ENCODE assay signal across 18 cellular contexts in the genomic region with DNA sequence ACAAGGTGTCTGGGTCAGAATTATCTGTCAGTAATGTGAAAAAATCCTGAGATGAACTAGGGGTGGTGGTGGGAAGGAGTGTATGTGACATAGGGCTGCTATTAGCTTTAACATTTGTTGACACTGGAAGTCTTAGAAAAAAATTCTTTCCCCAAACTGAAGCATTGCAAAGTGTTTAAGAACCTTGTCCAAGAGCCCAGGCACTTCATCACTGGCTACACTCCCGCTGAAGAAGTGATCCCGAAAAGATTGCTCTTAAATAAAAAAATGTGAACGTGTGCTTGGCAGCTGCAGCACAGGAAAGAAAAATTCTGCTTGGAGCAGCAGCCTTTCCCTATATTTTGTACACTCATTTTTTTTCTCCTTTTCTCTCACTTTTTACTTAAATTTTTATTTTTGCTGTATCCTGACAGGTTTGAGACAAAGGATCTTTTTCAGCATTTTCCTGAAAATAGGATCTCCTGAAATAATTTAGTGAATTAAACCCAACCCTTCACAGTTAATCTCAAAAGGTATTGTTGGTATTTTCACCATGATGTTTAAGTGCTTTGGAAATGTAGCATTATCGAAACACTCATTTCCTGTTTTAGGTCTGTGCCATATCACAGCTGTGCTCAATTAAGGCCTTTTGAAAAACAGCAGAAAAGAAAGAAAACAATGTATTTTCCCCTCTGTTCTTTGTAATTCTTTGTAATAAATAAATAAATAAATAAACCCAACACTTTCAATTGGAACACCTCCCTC.
A peak's percentile ranks its signal among the peaks of the same experiment; 100 is the strongest.
DNase-seq lines count a peak whose midpoint lies in the region; ATAC-seq and TF ChIP-seq lines count a peak whose summit lies in the region.
"Had no signal": no experiment of that assay in that cellular context is flagged by ENCODE, and none has a peak within 500 bp of the region (broad histone marks: within the 10 kb centered on the region; RNA-seq: fewer than 3 reads in every experiment).

No MANE protein-coding gene starts in this region.

- H3K9me3 ChIP-seq in left lung, result peaks cover 0 to 16% of the 10 kb centered on the region in 2 donors
- H3K9me3 ChIP-seq: A549 had no signal

- H3K4me1 Mint-ChIP-seq in HFFc6 (ENCODE audit: low read depth), result peaks cover 56% of the 10 kb centered on the region
- H3K4me1 Mint-ChIP-seq: activated naive CD8-positive, alpha-beta T cell treated with anti-CD3 and anti-CD28 coated beads for 36 hours; naive B cell had no signal

- ATAC-seq in left lung (peak; percentile 88), GM18511 (IDR thresholded peaks at IDR 0.05; ENCODE audit: unreplicated experiment) (no peak)
- ATAC-seq: A549, left lobe of liver had no signal

- H3K79me2 ChIP-seq in ACC112 (ENCODE audit: control insufficient read depth, insufficient read depth, low read length, unreplicated experiment), result no peaks in the 10 kb centered on the region

- H3K4me3 Mint-ChIP-seq in HFFc6, result peak overlapping the region; percentile 49
- H3K4me3 Mint-ChIP-seq: activated naive CD8-positive, alpha-beta T cell treated with anti-CD3 and anti-CD28 coated beads for 36 hours; naive B cell had no signal

- H3K4me1 ChIP-seq in ACC112 (ENCODE audit: control insufficient read depth, insufficient read depth, low read length, unreplicated experiment), result peaks cover 16% of the 10 kb centered on the region
- peaks cover 0 to 11% of the 10 kb centered on the region in 2 donors for H3K4me1 ChIP-seq in left lung
- H3K4me1 ChIP-seq: A549, stomach had no signal

- peaks cover 1% of the 10 kb centered on the region; the same call in 1 of the 2 replicates for H3K27me3 Mint-ChIP-seq in HFFc6 (ENCODE audit: insufficient read depth)
- H3K27me3 Mint-ChIP-seq: activated naive CD8-positive, alpha-beta T cell treated with anti-CD3 and anti-CD28 coated beads for 36 hours; naive B cell had no signal

- intact Hi-C loops in left lung (cut with DNase I), result no loop called here
- intact Hi-C loops in dorsolateral prefrontal cortex (cut with DNase I), result no loop called here

- DNase-seq in HFFc6, result peak; percentile 30
- peak; percentile 20 for DNase-seq in astrocyte of the hippocampus (ENCODE audit: low read depth, low spot score)
- peak in 1 of 2 donors; percentile 43 for DNase-seq in left lung
- DNase-seq in glomerular visceral epithelial cell (ENCODE audit: extremely low spot score), result no peak
- DNase-seq in dorsolateral prefrontal cortex, result no peak
- no peak for DNase-seq in SK-N-DZ (ENCODE audit: low spot score)
- DNase-seq: activated CD4-positive, alpha-beta T cell treated with anti-CD3 and anti-CD28 coated beads for 4 hours; activated naive CD8-positive, alpha-beta T cell treated with anti-CD3 and anti-CD28 coated beads for 36 hours; naive B cell; NCI-H2171 treated with DMSO at 0.1 percent for 48 hours; NK-92 treated with Interleukin-12 subunit alpha and Interleukin-12 subunit beta, amount 100 ng/mL, for 24 hours; SHP77 treated with DMSO at 0.1 percent for 48 hours; stomach; T-helper 9 cell had no signal

- peak overlapping the region; percentile 56 for H3K27ac ChIP-seq in ACC112 (ENCODE audit: low read depth, low read length)
- H3K27ac ChIP-seq in left lung, result no peak overlapping the region
- H3K27ac ChIP-seq in dorsolateral prefrontal cortex, result no peak overlapping the region
- H3K27ac ChIP-seq: A549, stomach had no signal

- TF ChIP-seq CTCF in HFFc6 (IDR thresholded peaks at IDR 0.05), result no peak
- TF ChIP-seq CTCF in left lung (IDR thresholded peaks at IDR 0.05), result no peak
- no peak for TF ChIP-seq CTCF in dorsolateral prefrontal cortex (IDR thresholded peaks at IDR 0.05 in 54 of 56, conservative IDR thresholded peaks at IDR 0.05 in 2 of 56; ENCODE audit: low read depth in 1 of 56, partially characterized antibody in 56 of 56)

- H3K27me3 ChIP-seq in ACC112 (ENCODE audit: insufficient read depth, low read length) (no peaks in the 10 kb centered on the region), left lung (no peaks in the 10 kb centered on the region), dorsolateral prefrontal cortex (no peaks in the 10 kb centered on the region)
- H3K27me3 ChIP-seq: stomach had no signal

- no peaks in the 10 kb centered on the region for H3K36me3 ChIP-seq in ACC112 (ENCODE audit: insufficient read depth, low read length)
- no peaks in the 10 kb centered on the region for H3K36me3 ChIP-seq in left lung
- H3K36me3 ChIP-seq: stomach had no signal

- H2AFZ ChIP-seq in ACC112 (ENCODE audit: low read length, unreplicated experiment), result peak overlapping the region; percentile 64

- peak overlapping the region; percentile 84 for H3K27ac Mint-ChIP-seq in HFFc6
- H3K27ac Mint-ChIP-seq: activated naive CD8-positive, alpha-beta T cell treated with anti-CD3 and anti-CD28 coated beads for 36 hours; naive B cell had no signal

- no peaks in the 10 kb centered on the region for H3K9me3 Mint-ChIP-seq in HFFc6

- H3K36me3 Mint-ChIP-seq in HFFc6 (ENCODE audit: low read depth), result peaks cover 17% of the 10 kb centered on the region; the same call in 1 of the 2 replicates
- H3K36me3 Mint-ChIP-seq: activated naive CD8-positive, alpha-beta T cell treated with anti-CD3 and anti-CD28 coated beads for 36 hours; naive B cell had no signal

- H3K4me3 ChIP-seq in ACC112 (ENCODE audit: low read depth, low read length) (peak overlapping the region; percentile 13; the same call in 1 of the 2 replicates), left lung (no peak overlapping the region), dorsolateral prefrontal cortex (no peak overlapping the region)
- H3K4me3 ChIP-seq: A549, stomach had no signal

Comparison
In these comparisons a context has a peak if more than half of its experiments do, and no peak if none do; other contexts are left out.
1. DNase-seq: peak in HFFc6 (single experiment) and astrocyte of the hippocampus (single experiment); none in glomerular visceral epithelial cell (single experiment), dorsolateral prefrontal cortex (0 of 10) and SK-N-DZ (single experiment).